1 cellular context compared by ENCODE assay signal in the genomic region with DNA sequence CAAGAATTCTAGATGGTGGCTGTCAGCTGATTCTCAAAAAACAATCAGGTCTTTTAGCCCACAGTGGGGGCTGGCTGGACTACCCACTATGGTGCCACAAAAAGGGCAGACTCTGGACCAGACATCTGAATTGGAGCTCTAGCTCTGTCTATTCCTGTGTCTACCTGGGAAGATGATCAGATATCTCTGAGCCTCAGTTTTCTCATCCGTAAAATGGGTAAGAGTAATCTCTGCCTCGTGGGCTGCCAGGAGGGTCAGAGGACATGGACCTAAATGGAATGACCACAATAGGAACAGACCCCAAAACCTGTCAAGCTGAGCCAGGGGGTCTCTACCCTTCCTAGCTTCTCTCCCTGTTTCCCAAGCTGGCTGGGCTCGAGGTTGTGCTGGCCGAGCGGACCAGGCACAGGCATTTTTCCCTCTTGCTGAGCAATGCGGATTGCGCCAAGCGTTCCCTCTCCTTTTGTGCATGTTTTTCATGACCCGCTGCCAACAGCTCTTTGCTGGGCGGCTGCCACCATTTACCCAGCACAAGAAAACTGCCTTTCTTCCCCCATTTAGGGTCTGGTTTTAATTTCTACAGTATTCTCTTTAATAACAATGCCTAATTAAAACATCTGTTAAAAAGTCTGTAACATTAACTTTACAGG.
TF ChIP-seq lines count a peak whose summit lies in the region.

No MANE protein-coding gene starts in this region.

TF ChIP-seq in SK-N-SH treated with all-trans-retinoic acid at 6 μM for 48 hours, 23 proteins besides CTCF, POLR2A, EP300 and RAD21 (continued from another document):
- TF ChIP-seq, protein P1, sequence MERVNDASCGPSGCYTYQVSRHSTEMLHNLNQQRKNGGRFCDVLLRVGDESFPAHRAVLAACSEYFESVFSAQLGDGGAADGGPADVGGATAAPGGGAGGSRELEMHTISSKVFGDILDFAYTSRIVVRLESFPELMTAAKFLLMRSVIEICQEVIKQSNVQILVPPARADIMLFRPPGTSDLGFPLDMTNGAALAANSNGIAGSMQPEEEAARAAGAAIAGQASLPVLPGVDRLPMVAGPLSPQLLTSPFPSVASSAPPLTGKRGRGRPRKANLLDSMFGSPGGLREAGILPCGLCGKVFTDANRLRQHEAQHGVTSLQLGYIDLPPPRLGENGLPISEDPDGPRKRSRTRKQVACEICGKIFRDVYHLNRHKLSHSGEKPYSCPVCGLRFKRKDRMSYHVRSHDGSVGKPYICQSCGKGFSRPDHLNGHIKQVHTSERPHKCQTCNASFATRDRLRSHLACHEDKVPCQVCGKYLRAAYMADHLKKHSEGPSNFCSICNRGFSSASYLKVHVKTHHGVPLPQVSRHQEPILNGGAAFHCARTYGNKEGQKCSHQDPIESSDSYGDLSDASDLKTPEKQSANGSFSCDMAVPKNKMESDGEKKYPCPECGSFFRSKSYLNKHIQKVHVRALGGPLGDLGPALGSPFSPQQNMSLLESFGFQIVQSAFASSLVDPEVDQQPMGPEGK (CRISPR knock-in tag; IDR thresholded peaks at IDR 0.05; ENCODE audit: borderline replicate concordance) = no peak
- TF ChIP-seq RARB (CRISPR knock-in tag; IDR thresholded peaks at IDR 0.05) (no peak), ARNTL (CRISPR knock-in tag; IDR thresholded peaks at IDR 0.05; ENCODE audit: borderline replicate concordance, low read depth) (no peak), TOX (CRISPR knock-in tag; IDR thresholded peaks at IDR 0.05; ENCODE audit: borderline replicate concordance) (no peak), ISL1 (CRISPR knock-in tag; IDR thresholded peaks at IDR 0.05) (0 out of 2 replicates have a peak, but pooled peaks have one; percentile 32), BACH2 (CRISPR knock-in tag; IDR thresholded peaks at IDR 0.05; ENCODE audit: borderline replicate concordance) (no peak), TCF4 (CRISPR knock-in tag; IDR thresholded peaks at IDR 0.05; ENCODE audit: borderline replicate concordance) (peak; percentile 83), ZNF70 (CRISPR knock-in tag; IDR thresholded peaks at IDR 0.05) (no peak)
- TF ChIP-seq, protein P2, sequence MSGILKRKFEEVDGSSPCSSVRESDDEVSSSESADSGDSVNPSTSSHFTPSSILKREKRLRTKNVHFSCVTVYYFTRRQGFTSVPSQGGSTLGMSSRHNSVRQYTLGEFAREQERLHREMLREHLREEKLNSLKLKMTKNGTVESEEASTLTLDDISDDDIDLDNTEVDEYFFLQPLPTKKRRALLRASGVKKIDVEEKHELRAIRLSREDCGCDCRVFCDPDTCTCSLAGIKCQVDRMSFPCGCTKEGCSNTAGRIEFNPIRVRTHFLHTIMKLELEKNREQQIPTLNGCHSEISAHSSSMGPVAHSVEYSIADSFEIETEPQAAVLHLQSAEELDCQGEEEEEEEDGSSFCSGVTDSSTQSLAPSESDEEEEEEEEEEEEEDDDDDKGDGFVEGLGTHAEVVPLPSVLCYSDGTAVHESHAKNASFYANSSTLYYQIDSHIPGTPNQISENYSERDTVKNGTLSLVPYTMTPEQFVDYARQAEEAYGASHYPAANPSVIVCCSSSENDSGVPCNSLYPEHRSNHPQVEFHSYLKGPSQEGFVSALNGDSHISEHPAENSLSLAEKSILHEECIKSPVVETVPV (CRISPR knock-in tag; IDR thresholded peaks at IDR 0.05) = no peak
